In the genomic region with DNA sequence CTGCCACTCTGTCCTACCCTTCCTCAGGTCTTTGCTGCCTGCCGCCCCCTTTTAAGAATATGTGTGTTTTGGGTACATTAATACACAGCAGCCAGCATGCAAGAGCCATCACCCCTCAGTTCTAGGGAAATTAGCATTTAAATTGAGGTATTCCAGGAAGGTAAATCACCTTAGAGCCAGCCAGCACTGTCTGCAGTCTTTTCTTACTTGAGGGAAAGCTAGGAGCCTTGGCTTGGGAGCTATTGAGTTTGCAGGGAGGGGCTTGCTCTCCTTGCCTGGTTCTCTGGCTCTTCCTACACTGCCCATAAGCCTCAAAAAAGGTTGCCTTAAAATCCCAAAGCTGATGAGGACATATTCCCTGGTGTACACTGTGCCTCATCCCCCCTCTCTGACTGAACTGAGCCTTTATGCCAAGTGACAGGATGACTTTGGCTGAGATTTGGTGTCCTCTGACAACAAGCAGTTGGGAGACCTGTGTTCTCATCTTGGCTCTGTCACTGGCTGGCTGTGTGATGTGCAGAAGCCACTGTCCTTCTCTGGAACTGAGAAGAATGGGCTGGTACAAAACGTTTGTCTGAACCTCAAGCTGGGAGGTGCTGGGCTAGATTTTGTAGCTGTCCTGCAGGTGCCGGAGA, we compare ENCODE assay signal across 1 cellular context.
TF ChIP-seq lines count a peak whose summit lies in the region.

No MANE protein-coding gene starts in this region.

TF ChIP-seq in GM23338, 12 proteins besides CTCF, POLR2A, EP300 and RAD21 (continued from another document):
- TF ChIP-seq, protein P1, sequence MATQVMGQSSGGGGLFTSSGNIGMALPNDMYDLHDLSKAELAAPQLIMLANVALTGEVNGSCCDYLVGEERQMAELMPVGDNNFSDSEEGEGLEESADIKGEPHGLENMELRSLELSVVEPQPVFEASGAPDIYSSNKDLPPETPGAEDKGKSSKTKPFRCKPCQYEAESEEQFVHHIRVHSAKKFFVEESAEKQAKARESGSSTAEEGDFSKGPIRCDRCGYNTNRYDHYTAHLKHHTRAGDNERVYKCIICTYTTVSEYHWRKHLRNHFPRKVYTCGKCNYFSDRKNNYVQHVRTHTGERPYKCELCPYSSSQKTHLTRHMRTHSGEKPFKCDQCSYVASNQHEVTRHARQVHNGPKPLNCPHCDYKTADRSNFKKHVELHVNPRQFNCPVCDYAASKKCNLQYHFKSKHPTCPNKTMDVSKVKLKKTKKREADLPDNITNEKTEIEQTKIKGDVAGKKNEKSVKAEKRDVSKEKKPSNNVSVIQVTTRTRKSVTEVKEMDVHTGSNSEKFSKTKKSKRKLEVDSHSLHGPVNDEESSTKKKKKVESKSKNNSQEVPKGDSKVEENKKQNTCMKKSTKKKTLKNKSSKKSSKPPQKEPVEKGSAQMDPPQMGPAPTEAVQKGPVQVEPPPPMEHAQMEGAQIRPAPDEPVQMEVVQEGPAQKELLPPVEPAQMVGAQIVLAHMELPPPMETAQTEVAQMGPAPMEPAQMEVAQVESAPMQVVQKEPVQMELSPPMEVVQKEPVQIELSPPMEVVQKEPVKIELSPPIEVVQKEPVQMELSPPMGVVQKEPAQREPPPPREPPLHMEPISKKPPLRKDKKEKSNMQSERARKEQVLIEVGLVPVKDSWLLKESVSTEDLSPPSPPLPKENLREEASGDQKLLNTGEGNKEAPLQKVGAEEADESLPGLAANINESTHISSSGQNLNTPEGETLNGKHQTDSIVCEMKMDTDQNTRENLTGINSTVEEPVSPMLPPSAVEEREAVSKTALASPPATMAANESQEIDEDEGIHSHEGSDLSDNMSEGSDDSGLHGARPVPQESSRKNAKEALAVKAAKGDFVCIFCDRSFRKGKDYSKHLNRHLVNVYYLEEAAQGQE (IDR thresholded peaks at IDR 0.05; ENCODE audit: unreplicated experiment) = no peak
- no peak for TF ChIP-seq POLR2AphosphoS5 (IDR thresholded peaks at IDR 0.05; ENCODE audit: low read depth)
- no peak for TF ChIP-seq EZH2 (IDR thresholded peaks at IDR 0.05; ENCODE audit: low read depth, unreplicated experiment)
- no peak for TF ChIP-seq NANOG (IDR thresholded peaks at IDR 0.05; ENCODE audit: borderline replicate concordance)
- TF ChIP-seq EZH2phosphoT487 (IDR thresholded peaks at IDR 0.05; ENCODE audit: unreplicated experiment) = no peak
- TF ChIP-seq, protein P2, sequence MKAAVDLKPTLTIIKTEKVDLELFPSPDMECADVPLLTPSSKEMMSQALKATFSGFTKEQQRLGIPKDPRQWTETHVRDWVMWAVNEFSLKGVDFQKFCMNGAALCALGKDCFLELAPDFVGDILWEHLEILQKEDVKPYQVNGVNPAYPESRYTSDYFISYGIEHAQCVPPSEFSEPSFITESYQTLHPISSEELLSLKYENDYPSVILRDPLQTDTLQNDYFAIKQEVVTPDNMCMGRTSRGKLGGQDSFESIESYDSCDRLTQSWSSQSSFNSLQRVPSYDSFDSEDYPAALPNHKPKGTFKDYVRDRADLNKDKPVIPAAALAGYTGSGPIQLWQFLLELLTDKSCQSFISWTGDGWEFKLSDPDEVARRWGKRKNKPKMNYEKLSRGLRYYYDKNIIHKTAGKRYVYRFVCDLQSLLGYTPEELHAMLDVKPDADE (IDR thresholded peaks at IDR 0.05) = no peak
- TF ChIP-seq ZNF114 (CRISPR knock-in tag; IDR thresholded peaks at IDR 0.05) = no peak
- TF ChIP-seq ZNF462 (CRISPR knock-in tag; IDR thresholded peaks at IDR 0.05) = no peak
- no peak for TF ChIP-seq ZNF331 (CRISPR knock-in tag; IDR thresholded peaks at IDR 0.05; ENCODE audit: low read depth)
- TF ChIP-seq JUNB (IDR thresholded peaks at IDR 0.05; ENCODE audit: unreplicated experiment) = no peak
- TF ChIP-seq STAT1 (IDR thresholded peaks at IDR 0.05; ENCODE audit: unreplicated experiment) = no peak
